In genomic region chr7:139902436-139903102, GRCh38 we compare ENCODE assay signal across 25 cellular contexts.
"Had no signal": no experiment of that assay in that cellular context is flagged by ENCODE, and none has a peak within 500 bp of the region (broad histone marks: within the 10 kb centered on the region; RNA-seq: fewer than 3 reads in every experiment).

No MANE protein-coding gene starts in this region.

- ATAC-seq: body of pancreas; foreskin keratinocyte; heart left ventricle; left ventricle myocardium superior; stimulated activated naive CD8-positive, alpha-beta T cell treated with anti-CD3 and anti-CD28 coated beads, Interleukin-15, Interleukin-2, amounts not matched to agents 100 U/mL and 50 U/mL, for 24 hours had no signal

- FAIRE-seq: endometrium, islet of Langerhans had no signal

- H3K27me3 ChIP-seq: adrenal gland, body of pancreas, colonic mucosa, foreskin keratinocyte, heart left ventricle, right atrium auricular region, testis, transverse colon had no signal

- H3K27ac ChIP-seq: adrenal gland, body of pancreas, colonic mucosa, epithelial cell of prostate, foreskin keratinocyte, right atrium auricular region, testis, transverse colon had no signal

- H3K27me3 Mint-ChIP-seq: activated naive CD8-positive, alpha-beta T cell treated with anti-CD3 and anti-CD28 coated beads for 36 hours had no signal

- H3K27ac Mint-ChIP-seq: activated naive CD4-positive, alpha-beta T cell treated with anti-CD3 and anti-CD28 coated beads for 36 hours; activated naive CD8-positive, alpha-beta T cell treated with anti-CD3 and anti-CD28 coated beads for 36 hours had no signal

- H3K36me3 ChIP-seq: adrenal gland, colonic mucosa, heart left ventricle, right atrium auricular region, transverse colon had no signal

- H3K4me3 ChIP-seq: adrenal gland, body of pancreas, colonic mucosa, heart left ventricle, right atrium auricular region, testis, transverse colon had no signal

- H3K4me3 Mint-ChIP-seq: activated naive CD4-positive, alpha-beta T cell treated with anti-CD3 and anti-CD28 coated beads for 36 hours; activated naive CD8-positive, alpha-beta T cell treated with anti-CD3 and anti-CD28 coated beads for 36 hours had no signal

- H3K9me3 ChIP-seq: adrenal gland, colonic mucosa, testis had no signal

- H3K4me1 Mint-ChIP-seq: activated naive CD8-positive, alpha-beta T cell treated with anti-CD3 and anti-CD28 coated beads for 36 hours had no signal

- H3K4me1 ChIP-seq: adrenal gland, body of pancreas, colonic mucosa, foreskin keratinocyte, testis, transverse colon had no signal

- DNase-seq: activated CD4-positive, alpha-beta T cell treated with anti-CD3 and anti-CD28 coated beads for 4 hours; activated CD4-positive, alpha-beta T cell treated with anti-CD3 and anti-CD28 coated beads, Interleukin-2, amount 50 U/mL, for 4 hours; activated CD8-positive, alpha-beta memory T cell treated with anti-CD3 and anti-CD28 coated beads for 24 hours; activated effector memory CD4-positive, alpha-beta T cell treated with anti-CD3 and anti-CD28 coated beads, Interleukin-2, amount 50 U/mL, for 16 hours; activated naive CD4-positive, alpha-beta T cell treated with anti-CD3 and anti-CD28 coated beads for 36 hours; activated naive CD8-positive, alpha-beta T cell treated with anti-CD3 and anti-CD28 coated beads for 36 hours; adrenal gland; aorta; body of pancreas; cerebellar nuclear complex; colonic mucosa; effector CD8-positive, alpha-beta T cell; foreskin keratinocyte; heart left ventricle; hypothalamus; left ventricle myocardium superior; occipital lobe; stimulated activated CD4-positive, alpha-beta T cell treated with anti-CD3 and anti-CD28 coated beads, Interleukin-2, amount 100 ng/mL, for 48 hours; stimulated activated naive CD8-positive, alpha-beta T cell treated with anti-CD3 and anti-CD28 coated beads, Interleukin-15, Interleukin-2, amounts not matched to agents 100 U/mL and 50 U/mL, for 24 hours; testis; transverse colon had no signal
